9 cellular contexts compared by ENCODE assay signal in the genomic region with DNA sequence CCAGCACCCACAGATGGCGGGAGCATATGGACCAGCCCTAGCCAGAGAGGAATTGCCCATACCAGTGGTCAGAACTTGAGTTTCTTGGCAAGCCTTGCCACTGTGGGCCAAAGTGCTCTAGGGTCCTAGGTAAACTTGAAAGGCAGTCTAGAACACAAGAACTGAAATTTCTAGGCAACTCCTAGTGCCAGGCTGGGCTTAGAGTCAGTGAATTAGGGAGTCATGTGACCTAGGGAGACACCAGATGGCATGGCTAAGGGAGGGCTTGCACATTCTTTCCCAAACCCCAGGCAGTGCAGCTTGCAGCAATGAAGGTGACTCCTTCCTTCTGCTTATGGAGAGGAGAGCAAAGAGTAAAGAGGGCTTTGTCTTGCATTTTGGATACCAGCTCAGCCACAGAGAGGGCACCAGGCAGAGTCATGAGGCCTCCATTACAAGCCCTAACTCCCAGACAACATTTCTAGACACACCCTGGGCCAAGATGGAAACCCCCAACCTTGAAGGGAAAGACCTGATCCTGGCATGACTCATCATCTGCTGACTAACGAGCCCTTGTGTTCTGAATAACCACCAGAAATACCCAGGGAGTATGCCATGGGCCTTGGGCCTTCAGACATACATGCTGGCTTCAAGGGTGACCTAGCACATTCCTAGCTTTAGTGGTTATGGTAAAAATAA. TPM values are rescaled to one million over a fixed set of nuclear protein-coding genes. Genes with fewer than 3 reads are reported as not detected.
A peak's percentile ranks its signal among the peaks of the same experiment; 100 is the strongest.
DNase-seq lines count a peak whose midpoint lies in the region; ATAC-seq and TF ChIP-seq lines count a peak whose summit lies in the region.
"Had no signal": no experiment of that assay in that cellular context is flagged by ENCODE, and none has a peak within 500 bp of the region (broad histone marks: within the 10 kb centered on the region; RNA-seq: fewer than 3 reads in every experiment).

No MANE protein-coding gene starts in this region.

- H3K9me2 ChIP-seq in GM23338 (ENCODE audit: insufficient read depth): no peaks in the 10 kb centered on the region; the same call in 1 of the 2 replicates

- H4K20me1 ChIP-seq in GM23338 (replicated peaks; ENCODE audit: insufficient read depth): no peaks in the 10 kb centered on the region

- ATAC-seq in GM23338: no peak
- peak; percentile 65 for ATAC-seq in HG03575 (IDR thresholded peaks at IDR 0.05; ENCODE audit: extremely low read depth, insufficient number of reproducible peaks, low FRiP score, unreplicated experiment)

- intact Hi-C loops in colonic mucosa (cut with DNase I): no loop called here

- H3K4me2 ChIP-seq in GM23338: no peak overlapping the region

- H3K4me1 Mint-ChIP-seq in GM23338: no peaks in the 10 kb centered on the region

- no peaks in the 10 kb centered on the region for H3K9me3 ChIP-seq in colonic mucosa

- 0 out of 2 replicates have a peak overlapping the region, but pooled peaks have one; percentile 23 for H3K27ac Mint-ChIP-seq in GM23338

- no peaks in the 10 kb centered on the region for H3K27me3 Mint-ChIP-seq in GM23338 (ENCODE audit: insufficient read depth, low read depth, poor library complexity)

- H3K4me1 ChIP-seq in GM23338 (ENCODE audit: insufficient read depth): no peaks in the 10 kb centered on the region
- H3K4me1 ChIP-seq in colonic mucosa: no peaks in the 10 kb centered on the region

- H3K27ac ChIP-seq in GM23338 (ENCODE audit: low read depth) (no peak overlapping the region), colonic mucosa (no peak overlapping the region)

- H3K9ac ChIP-seq in colonic mucosa (ENCODE audit: low read depth in 2 of 2, low read length in 2 of 2): no peak overlapping the region

- H3K79me2 ChIP-seq in GM23338 (replicated peaks; ENCODE audit: insufficient read depth): no peaks in the 10 kb centered on the region

- H3K4me3 Mint-ChIP-seq in GM23338: no peak overlapping the region

- H3F3A ChIP-seq in GM23338 (replicated peaks; ENCODE audit: low read depth): no peaks in the 10 kb centered on the region

- TF ChIP-seq CTCF in GM23338 (conservative IDR thresholded peaks at IDR 0.05; ENCODE audit: low read depth in 2 of 2) (no peak), colonic mucosa (IDR thresholded peaks at IDR 0.05) (no peak)

- no peak overlapping the region for H2AFZ ChIP-seq in GM23338

- H3K9me3 Mint-ChIP-seq in GM23338: peaks cover 27% of the 10 kb centered on the region

- H3K36me3 Mint-ChIP-seq in GM23338 (ENCODE audit: low read depth): peaks cover 11% of the 10 kb centered on the region

- H3K36me3 ChIP-seq in GM23338 (ENCODE audit: insufficient read depth): no peaks in the 10 kb centered on the region
- H3K36me3 ChIP-seq in colonic mucosa: no peaks in the 10 kb centered on the region

- H3K4me3 ChIP-seq in GM23338 (no peak overlapping the region), colonic mucosa (no peak overlapping the region)

- H3K27me3 ChIP-seq in GM23338 (ENCODE audit: insufficient read depth) (no peaks in the 10 kb centered on the region), colonic mucosa (no peaks in the 10 kb centered on the region)

- DNase-seq in NCI-H82 (lab: John Stamatoyannopoulos, UW) (peak; percentile 47), NCI-H82 treated with DMSO at 0.1 percent for 48 hours (lab: John Stamatoyannopoulos, UW; ENCODE audit: unreplicated experiment) (no peak), GM23338 (ENCODE audit: low spot score) (no peak), glomerular visceral epithelial cell (ENCODE audit: extremely low spot score) (peak; percentile 24), iPS-NIHi11 (ENCODE audit: low spot score) (no peak), dedifferentiated amniotic fluid mesenchymal stem cell (ENCODE audit: extremely low spot score) (no peak), colonic mucosa (no peak)

TF ChIP-seq in GM23338, 12 proteins besides CTCF, POLR2A, EP300 and RAD21 (continues in another document):
- TF ChIP-seq EZH2phosphoT487 (IDR thresholded peaks at IDR 0.05; ENCODE audit: unreplicated experiment): no peak
- no peak for TF ChIP-seq NANOG (IDR thresholded peaks at IDR 0.05; ENCODE audit: borderline replicate concordance)
- TF ChIP-seq POLR2AphosphoS5 (IDR thresholded peaks at IDR 0.05; ENCODE audit: low read depth): no peak
- no peak for TF ChIP-seq CREB1 (CRISPR knock-in tag; IDR thresholded peaks at IDR 0.05; ENCODE audit: low read depth)
- TF ChIP-seq JUNB (IDR thresholded peaks at IDR 0.05; ENCODE audit: unreplicated experiment): no peak
- no peak for TF ChIP-seq ZNF331 (CRISPR knock-in tag; IDR thresholded peaks at IDR 0.05; ENCODE audit: low read depth)
- TF ChIP-seq REST (IDR thresholded peaks at IDR 0.05; ENCODE audit: unreplicated experiment): no peak
- TF ChIP-seq STAT1 (IDR thresholded peaks at IDR 0.05; ENCODE audit: unreplicated experiment): no peak
- TF ChIP-seq, protein P1, sequence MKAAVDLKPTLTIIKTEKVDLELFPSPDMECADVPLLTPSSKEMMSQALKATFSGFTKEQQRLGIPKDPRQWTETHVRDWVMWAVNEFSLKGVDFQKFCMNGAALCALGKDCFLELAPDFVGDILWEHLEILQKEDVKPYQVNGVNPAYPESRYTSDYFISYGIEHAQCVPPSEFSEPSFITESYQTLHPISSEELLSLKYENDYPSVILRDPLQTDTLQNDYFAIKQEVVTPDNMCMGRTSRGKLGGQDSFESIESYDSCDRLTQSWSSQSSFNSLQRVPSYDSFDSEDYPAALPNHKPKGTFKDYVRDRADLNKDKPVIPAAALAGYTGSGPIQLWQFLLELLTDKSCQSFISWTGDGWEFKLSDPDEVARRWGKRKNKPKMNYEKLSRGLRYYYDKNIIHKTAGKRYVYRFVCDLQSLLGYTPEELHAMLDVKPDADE (IDR thresholded peaks at IDR 0.05): no peak
- TF ChIP-seq EZH2 (IDR thresholded peaks at IDR 0.05; ENCODE audit: low read depth, unreplicated experiment): no peak
- TF ChIP-seq ZNF114 (CRISPR knock-in tag; IDR thresholded peaks at IDR 0.05): no peak

RNA-seq across cellular contexts. Expression of gene OR56A3, which starts 19.2 kb away (rescaled TPM):
- not detected in 2 replicates for total RNA-seq in GM23338 (2014; rRNA removed; shearing (Covaris generic))
- polyA plus RNA-seq in GM23338 (2016; fragmentation: Nextera tagmentation; extraction: Ambion mirVana): not detected in 2 replicates
- total RNA-seq in colonic mucosa: not detected
- total RNA-seq: NCI-H460 had no signal

RNA-seq across cellular contexts. Expression of gene OR52E5, which starts 29.9 kb away (rescaled TPM):
- total RNA-seq in GM23338 (2014; rRNA removed; shearing (Covaris generic)): not detected in 2 replicates
- polyA plus RNA-seq in GM23338 (2016; fragmentation: Nextera tagmentation; extraction: Ambion mirVana): not detected in 2 replicates
- not detected for total RNA-seq in colonic mucosa
- total RNA-seq: NCI-H460 had no signal

RNA-seq across cellular contexts. Expression of gene OR52E4, which starts 42.5 kb away (rescaled TPM):
- not detected in 2 replicates for total RNA-seq in GM23338 (2014; rRNA removed; shearing (Covaris generic))
- not detected in 2 replicates for polyA plus RNA-seq in GM23338 (2016; fragmentation: Nextera tagmentation; extraction: Ambion mirVana)
- not detected for total RNA-seq in colonic mucosa
- total RNA-seq: NCI-H460 had no signal

RNA-seq across cellular contexts. Expression of gene OR56A5, which starts 45.4 kb away (rescaled TPM):
- total RNA-seq in GM23338 (2014; rRNA removed; shearing (Covaris generic)): 1.9 TPM in 1 of 2 replicates, not detected in the other
- polyA plus RNA-seq in GM23338 (2016; fragmentation: Nextera tagmentation; extraction: Ambion mirVana): not detected in 2 replicates
- total RNA-seq in colonic mucosa: not detected
- total RNA-seq: NCI-H460 had no signal

Comparison
In these comparisons a context has a peak if more than half of its experiments do, and no peak if none do; other contexts are left out.
1. DNase-seq: peak in NCI-H82 (single experiment) and glomerular visceral epithelial cell (single experiment); none in NCI-H82 treated with DMSO at 0.1 percent for 48 hours (single experiment), GM23338 (single experiment), iPS-NIHi11 (single experiment), dedifferentiated amniotic fluid mesenchymal stem cell (single experiment) and colonic mucosa (single experiment).